1 cellular context compared by ENCODE assay signal in the genomic region with DNA sequence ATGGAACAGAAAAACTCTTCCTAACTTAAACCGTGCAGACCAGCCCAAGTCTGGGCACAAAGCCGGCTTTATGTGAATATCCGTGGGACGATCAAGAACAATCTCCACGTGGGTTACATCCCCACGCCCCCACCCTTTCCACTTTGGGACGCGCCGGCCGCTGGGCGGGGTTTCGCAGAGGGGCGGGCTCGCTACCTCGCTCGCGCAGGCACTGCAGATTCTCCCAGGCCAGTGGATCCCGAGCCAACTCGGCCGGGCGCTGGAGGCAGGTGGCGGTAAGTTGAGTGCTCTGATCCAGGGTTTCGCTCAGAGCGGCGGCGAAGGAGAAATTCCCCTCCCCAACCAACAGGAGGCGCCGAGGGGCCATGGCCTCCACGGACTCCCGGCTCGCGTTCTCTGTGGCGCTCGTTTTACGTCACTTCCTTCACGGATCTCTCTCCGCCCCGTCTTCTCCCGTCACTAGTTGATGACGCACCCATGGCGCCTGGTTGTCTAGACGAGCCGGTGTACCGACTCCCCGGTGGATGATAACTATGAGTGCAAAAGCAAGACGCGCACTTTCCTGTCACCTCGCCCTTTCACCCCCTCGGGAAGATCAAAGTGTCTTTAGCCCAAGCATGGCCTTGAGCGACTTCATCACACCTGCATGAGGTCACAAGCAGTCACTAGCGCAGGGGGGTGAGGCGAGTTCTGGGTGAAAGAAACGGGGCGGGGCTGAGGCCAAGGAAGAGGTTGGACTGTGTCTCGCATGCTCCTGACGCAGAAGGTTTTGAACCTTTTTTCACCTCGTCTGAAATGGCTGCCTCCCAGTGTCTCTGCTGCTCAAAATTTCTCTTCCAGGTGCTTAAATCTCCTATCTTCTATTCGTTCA.
A peak's percentile ranks its signal among the peaks of the same experiment; 100 is the strongest.
TF ChIP-seq lines count a peak whose summit lies in the region.

A gene with protein sequence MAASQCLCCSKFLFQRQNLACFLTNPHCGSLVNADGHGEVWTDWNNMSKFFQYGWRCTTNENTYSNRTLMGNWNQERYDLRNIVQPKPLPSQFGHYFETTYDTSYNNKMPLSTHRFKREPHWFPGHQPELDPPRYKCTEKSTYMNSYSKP (plus strand): TSS at position 776 of the 871 bp plus-strand sequence. CDS start 20 bp downstream, at position 796.
A gene with protein sequence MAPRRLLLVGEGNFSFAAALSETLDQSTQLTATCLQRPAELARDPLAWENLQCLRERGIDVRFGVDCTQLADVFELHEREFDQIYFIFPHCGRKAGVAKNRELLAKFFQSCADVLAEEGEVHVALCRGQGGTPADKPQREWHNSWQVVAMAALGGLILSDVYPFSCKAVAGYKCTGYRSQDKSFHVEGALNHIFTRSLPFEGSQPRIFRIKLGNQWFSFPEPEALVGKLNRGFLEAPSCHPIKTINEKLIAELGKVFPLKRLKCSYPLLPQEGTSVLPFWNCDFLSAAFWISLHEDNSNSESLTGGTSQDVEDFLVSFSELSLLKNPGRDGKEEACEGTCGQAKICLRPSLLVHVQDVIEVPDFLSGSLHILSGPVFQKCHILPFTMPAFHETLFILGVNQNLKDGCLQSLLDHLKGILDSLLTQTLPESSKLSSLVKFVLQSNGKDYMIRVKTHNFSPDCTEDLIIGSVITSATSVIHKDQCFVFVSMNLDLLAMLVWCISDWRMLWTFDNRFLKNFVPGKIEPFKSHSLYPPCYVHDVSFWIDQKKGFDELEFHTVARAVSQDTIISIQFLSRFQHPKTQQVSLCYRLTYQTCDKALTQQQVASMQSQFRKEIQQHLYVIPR (minus strand): TSS at position 400 of the 871 bp plus-strand sequence. CDS start 33 bp downstream, at position 367.

TF ChIP-seq in HepG2, 621 proteins besides CTCF, POLR2A, EP300 and RAD21 (continued from another document and continues in another):
- TF ChIP-seq, protein P1, sequence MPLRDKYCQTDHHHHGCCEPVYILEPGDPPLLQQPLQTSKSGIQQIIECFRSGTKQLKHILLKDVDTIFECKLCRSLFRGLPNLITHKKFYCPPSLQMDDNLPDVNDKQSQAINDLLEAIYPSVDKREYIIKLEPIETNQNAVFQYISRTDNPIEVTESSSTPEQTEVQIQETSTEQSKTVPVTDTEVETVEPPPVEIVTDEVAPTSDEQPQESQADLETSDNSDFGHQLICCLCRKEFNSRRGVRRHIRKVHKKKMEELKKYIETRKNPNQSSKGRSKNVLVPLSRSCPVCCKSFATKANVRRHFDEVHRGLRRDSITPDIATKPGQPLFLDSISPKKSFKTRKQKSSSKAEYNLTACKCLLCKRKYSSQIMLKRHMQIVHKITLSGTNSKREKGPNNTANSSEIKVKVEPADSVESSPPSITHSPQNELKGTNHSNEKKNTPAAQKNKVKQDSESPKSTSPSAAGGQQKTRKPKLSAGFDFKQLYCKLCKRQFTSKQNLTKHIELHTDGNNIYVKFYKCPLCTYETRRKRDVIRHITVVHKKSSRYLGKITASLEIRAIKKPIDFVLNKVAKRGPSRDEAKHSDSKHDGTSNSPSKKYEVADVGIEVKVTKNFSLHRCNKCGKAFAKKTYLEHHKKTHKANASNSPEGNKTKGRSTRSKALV (CRISPR knock-in tag; IDR thresholded peaks at IDR 0.05) = peak; percentile 62; the same call in 1 of the 2 replicates
- TF ChIP-seq CEBPB (IDR thresholded peaks at IDR 0.05; ENCODE audit: borderline replicate concordance, low read depth, low read length) (no peak), SIN3B (IDR thresholded peaks at IDR 0.05; ENCODE audit: low read length) (peak; percentile 76), ADNP (CRISPR knock-in tag; IDR thresholded peaks at IDR 0.05) (no peak), RARA (CRISPR knock-in tag; IDR thresholded peaks at IDR 0.05) (peak; percentile 76), TARDBP (CRISPR knock-in tag; IDR thresholded peaks at IDR 0.05) (peak; percentile 46; the same call in 1 of the 2 replicates), GATA4 (IDR thresholded peaks at IDR 0.05; ENCODE audit: borderline replicate concordance, low read depth) (no peak), ZFP36L1 (CRISPR knock-in tag; IDR thresholded peaks at IDR 0.05) (0 out of 2 replicates have a peak, but pooled peaks have one; percentile 72), SMARCE1 (IDR thresholded peaks at IDR 0.05; ENCODE audit: borderline replicate concordance) (no peak), RBAK (CRISPR knock-in tag; IDR thresholded peaks at IDR 0.05) (no peak), ZNF121 (CRISPR knock-in tag; IDR thresholded peaks at IDR 0.05) (0 out of 2 replicates have a peak, but pooled peaks have one; percentile 25), PCBP2 (optimal IDR thresholded peaks at IDR 0.05; ENCODE audit: low read depth, low read length, poor library complexity, severe bottlenecking) (no peak), ZNF230 (CRISPR knock-in tag; IDR thresholded peaks at IDR 0.05) (no peak), RFXAP (CRISPR knock-in tag; IDR thresholded peaks at IDR 0.05; ENCODE audit: borderline replicate concordance) (peak; percentile 77; the same call in 1 of the 2 replicates), ZNF629 (CRISPR knock-in tag; conservative IDR thresholded peaks at IDR 0.05) (no peak), ONECUT2 (CRISPR knock-in tag; IDR thresholded peaks at IDR 0.05) (peak; percentile 52; the same call in 1 of the 2 replicates), ZNF263 (CRISPR knock-in tag; IDR thresholded peaks at IDR 0.05) (0 out of 2 replicates have a peak, but pooled peaks have one; percentile 15), ZFP36 (IDR thresholded peaks at IDR 0.05; ENCODE audit: borderline replicate concordance, low read depth, low read length, partially characterized antibody) (no peak), NONO (IDR thresholded peaks at IDR 0.05) (no peak), NONO (CRISPR knock-in tag; conservative IDR thresholded peaks at IDR 0.05) (peak; percentile 70), ZFX (CRISPR knock-in tag; IDR thresholded peaks at IDR 0.05; ENCODE audit: low read depth) (peak; percentile 81), KLF13 (CRISPR knock-in tag; IDR thresholded peaks at IDR 0.05) (no peak), ZNF792 (CRISPR knock-in tag; IDR thresholded peaks at IDR 0.05) (peak; percentile 89), EHMT2 (IDR thresholded peaks at IDR 0.05; ENCODE audit: borderline replicate concordance, low read depth, low read length) (no peak; the same call in 1 of the 2 replicates), JDP2 (CRISPR knock-in tag; IDR thresholded peaks at IDR 0.05; ENCODE audit: borderline replicate concordance) (no peak), CHD2 (IDR thresholded peaks at IDR 0.05; ENCODE audit: low read depth, low read length) (no peak), SP1 (IDR thresholded peaks at IDR 0.05) (no peak), SP1 (CRISPR knock-in tag; IDR thresholded peaks at IDR 0.05) (peak; percentile 80), SUZ12 (IDR thresholded peaks at IDR 0.05; ENCODE audit: low read depth, low read length) (no peak), KLF16 (CRISPR knock-in tag; IDR thresholded peaks at IDR 0.05) (peak in 1 of 2 experiments; percentile 93; a peak in 2 of 4 replicates), HCFC1 (IDR thresholded peaks at IDR 0.05; ENCODE audit: low read depth, low read length) (peak; percentile 70), ZNF124 (CRISPR knock-in tag; IDR thresholded peaks at IDR 0.05) (peak; percentile 60; the same call in 1 of the 2 replicates), ZNF33B (CRISPR knock-in tag; IDR thresholded peaks at IDR 0.05) (no peak), ESRRA (CRISPR knock-in tag; IDR thresholded peaks at IDR 0.05; ENCODE audit: low read depth) (peak; percentile 51; the same call in 1 of the 2 replicates), SMC3 (IDR thresholded peaks at IDR 0.05; ENCODE audit: low read length) (peak; percentile 51; the same call in 1 of the 2 replicates), RBM39 (IDR thresholded peaks at IDR 0.05; ENCODE audit: low read depth, low read length, poor library complexity, severe bottlenecking) (peak; percentile 69)
- TF ChIP-seq, protein P2, sequence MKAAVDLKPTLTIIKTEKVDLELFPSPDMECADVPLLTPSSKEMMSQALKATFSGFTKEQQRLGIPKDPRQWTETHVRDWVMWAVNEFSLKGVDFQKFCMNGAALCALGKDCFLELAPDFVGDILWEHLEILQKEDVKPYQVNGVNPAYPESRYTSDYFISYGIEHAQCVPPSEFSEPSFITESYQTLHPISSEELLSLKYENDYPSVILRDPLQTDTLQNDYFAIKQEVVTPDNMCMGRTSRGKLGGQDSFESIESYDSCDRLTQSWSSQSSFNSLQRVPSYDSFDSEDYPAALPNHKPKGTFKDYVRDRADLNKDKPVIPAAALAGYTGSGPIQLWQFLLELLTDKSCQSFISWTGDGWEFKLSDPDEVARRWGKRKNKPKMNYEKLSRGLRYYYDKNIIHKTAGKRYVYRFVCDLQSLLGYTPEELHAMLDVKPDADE (CRISPR knock-in tag; IDR thresholded peaks at IDR 0.05) = 0 out of 2 replicates have a peak, but pooled peaks have one; percentile 57
- TF ChIP-seq, protein P3, sequence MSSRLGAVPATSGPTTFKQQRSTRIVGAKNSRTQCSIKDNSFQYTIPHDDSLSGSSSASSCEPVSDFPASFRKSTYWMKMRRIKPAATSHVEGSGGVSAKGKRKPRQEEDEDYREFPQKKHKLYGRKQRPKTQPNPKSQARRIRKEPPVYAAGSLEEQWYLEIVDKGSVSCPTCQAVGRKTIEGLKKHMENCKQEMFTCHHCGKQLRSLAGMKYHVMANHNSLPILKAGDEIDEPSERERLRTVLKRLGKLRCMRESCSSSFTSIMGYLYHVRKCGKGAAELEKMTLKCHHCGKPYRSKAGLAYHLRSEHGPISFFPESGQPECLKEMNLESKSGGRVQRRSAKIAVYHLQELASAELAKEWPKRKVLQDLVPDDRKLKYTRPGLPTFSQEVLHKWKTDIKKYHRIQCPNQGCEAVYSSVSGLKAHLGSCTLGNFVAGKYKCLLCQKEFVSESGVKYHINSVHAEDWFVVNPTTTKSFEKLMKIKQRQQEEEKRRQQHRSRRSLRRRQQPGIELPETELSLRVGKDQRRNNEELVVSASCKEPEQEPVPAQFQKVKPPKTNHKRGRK (CRISPR knock-in tag; IDR thresholded peaks at IDR 0.05) = no peak
- TF ChIP-seq, protein P4, sequence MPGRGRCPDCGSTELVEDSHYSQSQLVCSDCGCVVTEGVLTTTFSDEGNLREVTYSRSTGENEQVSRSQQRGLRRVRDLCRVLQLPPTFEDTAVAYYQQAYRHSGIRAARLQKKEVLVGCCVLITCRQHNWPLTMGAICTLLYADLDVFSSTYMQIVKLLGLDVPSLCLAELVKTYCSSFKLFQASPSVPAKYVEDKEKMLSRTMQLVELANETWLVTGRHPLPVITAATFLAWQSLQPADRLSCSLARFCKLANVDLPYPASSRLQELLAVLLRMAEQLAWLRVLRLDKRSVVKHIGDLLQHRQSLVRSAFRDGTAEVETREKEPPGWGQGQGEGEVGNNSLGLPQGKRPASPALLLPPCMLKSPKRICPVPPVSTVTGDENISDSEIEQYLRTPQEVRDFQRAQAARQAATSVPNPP (CRISPR knock-in tag; IDR thresholded peaks at IDR 0.05) = no peak
- TF ChIP-seq, protein P5, sequence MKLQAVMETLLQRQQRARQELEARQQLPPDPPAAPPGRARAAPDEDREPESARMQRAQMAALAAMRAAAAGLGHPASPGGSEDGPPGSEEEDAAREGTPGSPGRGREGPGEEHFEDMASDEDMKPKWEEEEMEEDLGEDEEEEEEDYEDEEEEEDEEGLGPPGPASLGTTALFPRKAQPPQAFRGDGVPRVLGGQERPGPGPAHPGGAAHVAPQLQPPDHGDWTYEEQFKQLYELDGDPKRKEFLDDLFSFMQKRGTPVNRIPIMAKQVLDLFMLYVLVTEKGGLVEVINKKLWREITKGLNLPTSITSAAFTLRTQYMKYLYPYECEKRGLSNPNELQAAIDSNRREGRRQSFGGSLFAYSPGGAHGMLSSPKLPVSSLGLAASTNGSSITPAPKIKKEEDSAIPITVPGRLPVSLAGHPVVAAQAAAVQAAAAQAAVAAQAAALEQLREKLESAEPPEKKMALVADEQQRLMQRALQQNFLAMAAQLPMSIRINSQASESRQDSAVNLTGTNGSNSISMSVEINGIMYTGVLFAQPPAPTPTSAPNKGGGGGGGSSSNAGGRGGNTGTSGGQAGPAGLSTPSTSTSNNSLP (IDR thresholded peaks at IDR 0.05; ENCODE audit: low read depth, low read length) = peak; percentile 31; the same call in 1 of the 2 replicates
- TF ChIP-seq, protein P6, sequence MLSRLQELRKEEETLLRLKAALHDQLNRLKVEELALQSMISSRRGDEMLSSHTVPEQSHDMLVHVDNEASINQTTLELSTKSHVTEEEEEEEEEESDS (CRISPR knock-in tag; IDR thresholded peaks at IDR 0.05; ENCODE audit: borderline replicate concordance) = no peak
- TF ChIP-seq, protein P7, sequence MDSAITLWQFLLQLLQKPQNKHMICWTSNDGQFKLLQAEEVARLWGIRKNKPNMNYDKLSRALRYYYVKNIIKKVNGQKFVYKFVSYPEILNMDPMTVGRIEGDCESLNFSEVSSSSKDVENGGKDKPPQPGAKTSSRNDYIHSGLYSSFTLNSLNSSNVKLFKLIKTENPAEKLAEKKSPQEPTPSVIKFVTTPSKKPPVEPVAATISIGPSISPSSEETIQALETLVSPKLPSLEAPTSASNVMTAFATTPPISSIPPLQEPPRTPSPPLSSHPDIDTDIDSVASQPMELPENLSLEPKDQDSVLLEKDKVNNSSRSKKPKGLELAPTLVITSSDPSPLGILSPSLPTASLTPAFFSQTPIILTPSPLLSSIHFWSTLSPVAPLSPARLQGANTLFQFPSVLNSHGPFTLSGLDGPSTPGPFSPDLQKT (CRISPR knock-in tag; IDR thresholded peaks at IDR 0.05; ENCODE audit: borderline replicate concordance) = no peak
- TF ChIP-seq, protein P8, sequence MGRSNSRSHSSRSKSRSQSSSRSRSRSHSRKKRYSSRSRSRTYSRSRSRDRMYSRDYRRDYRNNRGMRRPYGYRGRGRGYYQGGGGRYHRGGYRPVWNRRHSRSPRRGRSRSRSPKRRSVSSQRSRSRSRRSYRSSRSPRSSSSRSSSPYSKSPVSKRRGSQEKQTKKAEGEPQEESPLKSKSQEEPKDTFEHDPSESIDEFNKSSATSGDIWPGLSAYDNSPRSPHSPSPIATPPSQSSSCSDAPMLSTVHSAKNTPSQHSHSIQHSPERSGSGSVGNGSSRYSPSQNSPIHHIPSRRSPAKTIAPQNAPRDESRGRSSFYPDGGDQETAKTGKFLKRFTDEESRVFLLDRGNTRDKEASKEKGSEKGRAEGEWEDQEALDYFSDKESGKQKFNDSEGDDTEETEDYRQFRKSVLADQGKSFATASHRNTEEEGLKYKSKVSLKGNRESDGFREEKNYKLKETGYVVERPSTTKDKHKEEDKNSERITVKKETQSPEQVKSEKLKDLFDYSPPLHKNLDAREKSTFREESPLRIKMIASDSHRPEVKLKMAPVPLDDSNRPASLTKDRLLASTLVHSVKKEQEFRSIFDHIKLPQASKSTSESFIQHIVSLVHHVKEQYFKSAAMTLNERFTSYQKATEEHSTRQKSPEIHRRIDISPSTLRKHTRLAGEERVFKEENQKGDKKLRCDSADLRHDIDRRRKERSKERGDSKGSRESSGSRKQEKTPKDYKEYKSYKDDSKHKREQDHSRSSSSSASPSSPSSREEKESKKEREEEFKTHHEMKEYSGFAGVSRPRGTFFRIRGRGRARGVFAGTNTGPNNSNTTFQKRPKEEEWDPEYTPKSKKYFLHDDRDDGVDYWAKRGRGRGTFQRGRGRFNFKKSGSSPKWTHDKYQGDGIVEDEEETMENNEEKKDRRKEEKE (IDR thresholded peaks at IDR 0.05) = no peak
- TF ChIP-seq, protein P9, sequence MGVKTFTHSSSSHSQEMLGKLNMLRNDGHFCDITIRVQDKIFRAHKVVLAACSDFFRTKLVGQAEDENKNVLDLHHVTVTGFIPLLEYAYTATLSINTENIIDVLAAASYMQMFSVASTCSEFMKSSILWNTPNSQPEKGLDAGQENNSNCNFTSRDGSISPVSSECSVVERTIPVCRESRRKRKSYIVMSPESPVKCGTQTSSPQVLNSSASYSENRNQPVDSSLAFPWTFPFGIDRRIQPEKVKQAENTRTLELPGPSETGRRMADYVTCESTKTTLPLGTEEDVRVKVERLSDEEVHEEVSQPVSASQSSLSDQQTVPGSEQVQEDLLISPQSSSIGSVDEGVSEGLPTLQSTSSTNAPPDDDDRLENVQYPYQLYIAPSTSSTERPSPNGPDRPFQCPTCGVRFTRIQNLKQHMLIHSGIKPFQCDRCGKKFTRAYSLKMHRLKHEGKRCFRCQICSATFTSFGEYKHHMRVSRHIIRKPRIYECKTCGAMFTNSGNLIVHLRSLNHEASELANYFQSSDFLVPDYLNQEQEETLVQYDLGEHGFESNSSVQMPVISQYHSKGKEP (CRISPR knock-in tag; IDR thresholded peaks at IDR 0.05) = no peak
